3 cellular contexts compared by ENCODE assay signal in genomic region chr5:36193746-36194145, GRCh38.
A peak's percentile ranks its signal among the peaks of the same experiment; 100 is the strongest.
TF ChIP-seq lines count a peak whose summit lies in the region.

No MANE protein-coding gene starts in this region.

TF ChIP-seq in HCT116, 20 proteins besides CTCF, POLR2A, EP300 and RAD21:
- TF ChIP-seq CBX3 (IDR thresholded peaks at IDR 0.05; ENCODE audit: low read depth) (no peak), TCF7L2 (IDR thresholded peaks at IDR 0.05; ENCODE audit: borderline replicate concordance, extremely low read depth, insufficient read depth, insufficient read length) (no peak), POLR2AphosphoS5 (IDR thresholded peaks at IDR 0.05; ENCODE audit: low read depth, low read length) (no peak), JUND (IDR thresholded peaks at IDR 0.05) (no peak), ELF1 (IDR thresholded peaks at IDR 0.05; ENCODE audit: borderline replicate concordance, low read depth) (no peak), EZH2phosphoT487 (IDR thresholded peaks at IDR 0.05; ENCODE audit: borderline replicate concordance) (no peak), EZH2 (IDR thresholded peaks at IDR 0.05) (no peak), SRF (IDR thresholded peaks at IDR 0.05; ENCODE audit: low read depth) (no peak), ZFX (IDR thresholded peaks at IDR 0.05) (no peak), MAX (IDR thresholded peaks at IDR 0.05) (no peak), ZBTB33 (IDR thresholded peaks at IDR 0.05; ENCODE audit: extremely low read depth, insufficient replicate concordance, low read length) (no peak), REST (IDR thresholded peaks at IDR 0.05; ENCODE audit: low read depth) (no peak)
TF ChIP-seq in HCT116: peak in this region for 0.

TF ChIP-seq in K562, 482 proteins besides CTCF, POLR2A, EP300 and RAD21:
- TF ChIP-seq ZNF512 (tag; IDR thresholded peaks at IDR 0.05) = no peak
- TF ChIP-seq NFRKB (IDR thresholded peaks at IDR 0.05; ENCODE audit: low read depth) = no peak
- no peak for TF ChIP-seq ZNF639 (CRISPR knock-in tag; conservative IDR thresholded peaks at IDR 0.05 in 1 of 2, IDR thresholded peaks at IDR 0.05 in 1 of 2)
- TF ChIP-seq ZFP1 (CRISPR knock-in tag; IDR thresholded peaks at IDR 0.05) = no peak
- TF ChIP-seq ZNF134 (CRISPR knock-in tag; conservative IDR thresholded peaks at IDR 0.05) = no peak
- TF ChIP-seq ETS1 (conservative IDR thresholded peaks at IDR 0.05; ENCODE audit: control insufficient read depth, low read depth, low read length) = no peak
- no peak for TF ChIP-seq IRF1 (CRISPR knock-in tag; IDR thresholded peaks at IDR 0.05; ENCODE audit: borderline replicate concordance)
- no peak for TF ChIP-seq ZNF311 (CRISPR knock-in tag; IDR thresholded peaks at IDR 0.05)
- no peak for TF ChIP-seq SOX6 (IDR thresholded peaks at IDR 0.05)
- no peak for TF ChIP-seq TFAM (CRISPR knock-in tag; conservative IDR thresholded peaks at IDR 0.05)

TF ChIP-seq in liver, 16 proteins besides CTCF, POLR2A, EP300 and RAD21:
- TF ChIP-seq REST (IDR thresholded peaks at IDR 0.05) (peak; percentile 59), JUND (IDR thresholded peaks at IDR 0.05) (peak in 1 of 2 donors; percentile 13), MAX (IDR thresholded peaks at IDR 0.05) (no peak), RXRA (IDR thresholded peaks at IDR 0.05) (peak in 1 of 2 donors; percentile 19), YY1 (IDR thresholded peaks at IDR 0.05) (no peak), SP1 (IDR thresholded peaks at IDR 0.05) (no peak), GABPA (IDR thresholded peaks at IDR 0.05 in 1 of 2, conservative IDR thresholded peaks at IDR 0.05 in 1 of 2) (no peak), FOXA2 (IDR thresholded peaks at IDR 0.05) (no peak), EGR1 (IDR thresholded peaks at IDR 0.05; ENCODE audit: low read depth in 2 of 2) (no peak), ZBTB33 (IDR thresholded peaks at IDR 0.05) (no peak), FOXA1 (IDR thresholded peaks at IDR 0.05) (no peak), NR2F2 (IDR thresholded peaks at IDR 0.05) (no peak), TAF1 (conservative IDR thresholded peaks at IDR 0.05) (no peak), HNF4A (conservative IDR thresholded peaks at IDR 0.05) (peak; percentile 12 to 30), HNF4G (IDR thresholded peaks at IDR 0.05) (no peak), ATF3 (IDR thresholded peaks at IDR 0.05) (peak; percentile 48)
